16 cellular contexts compared by ENCODE assay signal in the genomic region with DNA sequence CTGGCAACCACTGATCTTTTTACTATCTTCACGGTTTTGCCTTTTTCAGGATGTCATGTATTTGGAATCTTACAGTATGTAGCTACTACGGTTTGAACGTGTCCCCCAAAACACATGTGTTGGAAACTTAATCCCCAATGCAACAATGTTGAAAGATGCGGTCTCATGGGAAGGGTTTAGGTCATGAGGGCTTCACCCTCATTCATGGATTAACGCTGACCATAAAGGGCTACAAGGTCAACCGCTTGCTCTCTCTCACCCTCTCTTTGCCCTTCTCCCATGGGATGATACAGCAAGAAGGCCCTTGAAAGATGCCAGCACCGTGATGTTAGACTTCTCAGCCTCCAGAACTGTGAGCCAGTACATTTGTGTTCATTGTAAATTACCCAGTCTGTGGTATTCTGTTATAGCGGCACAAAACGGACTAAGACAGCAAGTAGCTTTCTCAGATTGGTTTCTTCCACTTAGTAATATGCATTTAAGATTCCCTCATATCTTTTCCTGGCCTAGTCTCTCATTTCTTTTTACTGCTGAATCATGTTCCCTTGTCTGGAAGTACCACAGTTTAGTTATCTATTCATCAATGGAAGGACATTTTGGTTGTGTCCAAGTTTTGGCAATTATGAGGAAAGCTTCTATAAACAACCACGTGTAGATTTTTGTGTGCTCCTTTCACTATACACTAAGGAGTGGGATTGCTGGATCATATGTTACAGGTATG. TPM values are rescaled to one million over a fixed set of nuclear protein-coding genes. Genes with fewer than 3 reads are reported as not detected.
"Had no signal": no experiment of that assay in that cellular context is flagged by ENCODE, and none has a peak within 500 bp of the region (broad histone marks: within the 10 kb centered on the region; RNA-seq: fewer than 3 reads in every experiment).

No MANE protein-coding gene starts in this region.

- H3K27ac Mint-ChIP-seq: activated naive CD8-positive, alpha-beta T cell treated with anti-CD3 and anti-CD28 coated beads for 36 hours; stimulated activated memory B cell treated with anti-CD40 and anti-IgM and Interleukin-4, amounts not matched to agents 10 μg/mL and 1 μg/mL and 100 μg/mL, for 72 hours had no signal

- H3K9me3 Mint-ChIP-seq: activated CD4-positive, alpha-beta T cell treated with anti-CD3 and anti-CD28 coated beads, Interleukin-2, amount 10 ng/mL, durations not matched to agents 7 days and 5 days; activated naive CD8-positive, alpha-beta T cell treated with anti-CD3 and anti-CD28 coated beads for 36 hours; activated T-cell treated with anti-CD3 and anti-CD28 coated beads, Interleukin-2, amount 50 U/mL, for 4 hours; stimulated activated memory B cell treated with anti-CD40 and anti-IgM and Interleukin-4, amounts not matched to agents 10 μg/mL and 1 μg/mL and 100 μg/mL, for 72 hours had no signal

- H3K27me3 ChIP-seq: right atrium auricular region had no signal

- H3K9me3 ChIP-seq: esophagus muscularis mucosa, heart left ventricle, right atrium auricular region, upper lobe of left lung had no signal

- H3K27ac ChIP-seq: heart left ventricle, right atrium auricular region, upper lobe of left lung had no signal

- H3K27me3 Mint-ChIP-seq: activated naive CD8-positive, alpha-beta T cell treated with anti-CD3 and anti-CD28 coated beads for 36 hours had no signal

- H3K4me3 ChIP-seq: esophagus muscularis mucosa, heart left ventricle, right atrium auricular region, upper lobe of left lung had no signal

- H3K36me3 ChIP-seq: esophagus muscularis mucosa, heart left ventricle, right atrium auricular region, upper lobe of left lung had no signal

- DNase-seq: activated CD4-positive, alpha-beta T cell treated with anti-CD3 and anti-CD28 coated beads, Interleukin-2, amount 10 ng/mL, durations not matched to agents 7 days and 5 days; activated CD4-positive, CD25-positive, alpha-beta regulatory T cell; activated gamma-delta T cell treated with Interleukin-2 at 50 U/mL for 16 hours; activated naive CD8-positive, alpha-beta T cell treated with anti-CD3 and anti-CD28 coated beads for 36 hours; activated T-cell treated with anti-CD3 and anti-CD28 coated beads, Interleukin-2, amount 50 U/mL, for 4 hours; anterior cingulate cortex; mesendoderm; stimulated activated CD4-positive, alpha-beta T cell treated with anti-CD3 and anti-CD28 coated beads, Interleukin-1b, Interleukin-23, amount 100 ng/mL, for 48 hours; T-helper 2 cell; upper lobe of left lung had no signal

- H3K4me3 Mint-ChIP-seq: activated CD4-positive, alpha-beta T cell treated with anti-CD3 and anti-CD28 coated beads, Interleukin-2, amount 10 ng/mL, durations not matched to agents 7 days and 5 days; activated naive CD8-positive, alpha-beta T cell treated with anti-CD3 and anti-CD28 coated beads for 36 hours; activated T-cell treated with anti-CD3 and anti-CD28 coated beads, Interleukin-2, amount 50 U/mL, for 4 hours; stimulated activated memory B cell treated with anti-CD40 and anti-IgM and Interleukin-4, amounts not matched to agents 10 μg/mL and 1 μg/mL and 100 μg/mL, for 72 hours had no signal

- ATAC-seq: activated T-cell treated with anti-CD3 and anti-CD28 coated beads, Interleukin-2, amount 50 U/mL, for 4 hours; heart left ventricle; left lobe of liver; stimulated activated memory B cell treated with anti-CD40 and anti-IgM and Interleukin-4, amounts not matched to agents 10 μg/mL and 1 μg/mL and 100 μg/mL, for 72 hours had no signal

- H3K36me3 Mint-ChIP-seq: activated naive CD8-positive, alpha-beta T cell treated with anti-CD3 and anti-CD28 coated beads for 36 hours; stimulated activated memory B cell treated with anti-CD40 and anti-IgM and Interleukin-4, amounts not matched to agents 10 μg/mL and 1 μg/mL and 100 μg/mL, for 72 hours had no signal

RNA-seq across cellular contexts. Expression of a gene that starts 3.0 kb away (rescaled TPM):
- total RNA-seq: activated T-cell treated with anti-CD3 and anti-CD28 coated beads, Interleukin-2, amount 50 U/mL, for 4 hours; cerebellum; left lobe of liver had no signal

RNA-seq across cellular contexts. Expression of a gene that starts 33.1 kb away (rescaled TPM):
- total RNA-seq: activated naive CD8-positive, alpha-beta T cell treated with anti-CD3 and anti-CD28 coated beads for 36 hours had no signal
